24 cellular contexts compared by ENCODE assay signal in the genomic region with DNA sequence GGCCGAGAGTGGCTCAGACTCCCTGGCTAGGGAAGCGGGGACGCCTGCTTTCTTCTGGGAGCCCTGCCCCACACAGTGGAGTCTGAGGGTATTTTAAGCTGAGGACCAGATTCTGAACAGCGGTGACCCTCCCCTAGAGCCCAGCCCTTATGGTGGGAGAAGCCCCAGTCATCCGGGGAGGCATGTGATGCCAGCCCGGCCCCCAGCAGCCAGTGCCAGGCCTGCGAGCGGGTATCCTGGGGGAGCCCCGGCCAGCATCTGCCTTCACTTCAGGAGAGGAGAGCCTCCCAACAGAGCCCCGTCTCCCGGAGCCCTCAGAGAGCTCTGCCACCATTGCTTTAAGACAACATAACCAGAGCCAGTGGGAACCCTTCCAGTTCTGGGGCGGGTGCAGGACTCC.
"Had no signal": no experiment of that assay in that cellular context is flagged by ENCODE, and none has a peak within 500 bp of the region (broad histone marks: within the 10 kb centered on the region; RNA-seq: fewer than 3 reads in every experiment).

No MANE protein-coding gene starts in this region.

- H3K4me1 ChIP-seq: left ventricle myocardium inferior, parathyroid adenoma, psoas muscle, right atrium auricular region, right lobe of liver, uterus had no signal

- H3K9ac ChIP-seq: parathyroid adenoma had no signal

- H2AFZ ChIP-seq: parathyroid adenoma had no signal

- H3K27ac Mint-ChIP-seq: mesothelial cell of epicardium; naive B cell; natural killer cell; stimulated activated memory B cell treated with anti-CD40 and anti-IgM and Interleukin-4, amounts not matched to agents 10 μg/mL and 1 μg/mL and 100 μg/mL, for 72 hours; type B pancreatic cell had no signal

- H3K4me1 Mint-ChIP-seq: mesothelial cell of epicardium had no signal

- H3K4me2 ChIP-seq: smooth muscle cell had no signal

- H3K9me3 ChIP-seq: left ventricle myocardium inferior, psoas muscle, right atrium auricular region, right lobe of liver, tibial nerve, uterus had no signal

- DNase-seq: islet precursor cell; left ventricle myocardium inferior; mesendoderm; naive B cell; natural killer cell; nucleus accumbens; psoas muscle; right lobe of liver; stimulated activated CD4-positive, alpha-beta T cell treated with anti-CD3 and anti-CD28 coated beads, Interleukin-1b, Interleukin-23, amount 100 ng/mL, for 48 hours; stimulated activated CD4-positive, alpha-beta T cell treated with anti-CD3 and anti-CD28 coated beads, Interleukin-2, amount 100 ng/mL, for 48 hours; stimulated activated CD4-positive, alpha-beta T cell treated with anti-CD3 and anti-CD28 coated beads, Interleukin-4, amount 100 ng/mL, for 4 hours; stimulated activated CD8-positive, alpha-beta memory T cell treated with anti-CD3 and anti-CD28 coated beads, Interleukin-4, amount 100 ng/mL, for 48 hours; stimulated activated naive CD4-positive, alpha-beta T cell treated with Interleukin-2 at 50 U/mL for 16 hours; stimulated activated naive CD8-positive, alpha-beta T cell treated with anti-CD3 and anti-CD28 coated beads, Interleukin-15, amount 100 ng/mL, for 72 hours; substantia nigra; uterus had no signal

- ATAC-seq: natural killer cell; psoas muscle; right lobe of liver; stimulated activated memory B cell treated with anti-CD40 and anti-IgM and Interleukin-4, amounts not matched to agents 10 μg/mL and 1 μg/mL and 100 μg/mL, for 72 hours; stimulated activated naive CD8-positive, alpha-beta T cell treated with anti-CD3 and anti-CD28 coated beads, Interleukin-15, amount 100 ng/mL, for 72 hours had no signal

- H3K27ac ChIP-seq: left ventricle myocardium inferior, parathyroid adenoma, psoas muscle, right atrium auricular region, right lobe of liver, tibial nerve, uterus had no signal

- H3K4me3 Mint-ChIP-seq: mesothelial cell of epicardium; naive B cell; natural killer cell; stimulated activated memory B cell treated with anti-CD40 and anti-IgM and Interleukin-4, amounts not matched to agents 10 μg/mL and 1 μg/mL and 100 μg/mL, for 72 hours; stimulated activated naive CD8-positive, alpha-beta T cell treated with anti-CD3 and anti-CD28 coated beads, Interleukin-15, amount 100 ng/mL, for 72 hours; type B pancreatic cell had no signal

- H3K9me3 Mint-ChIP-seq: mesothelial cell of epicardium, natural killer cell, type B pancreatic cell had no signal

- H3K36me3 ChIP-seq: left ventricle myocardium inferior, right atrium auricular region, right lobe of liver, tibial nerve, uterus had no signal

- H3K79me2 ChIP-seq: parathyroid adenoma had no signal

- H3K27me3 Mint-ChIP-seq: stimulated activated naive CD8-positive, alpha-beta T cell treated with anti-CD3 and anti-CD28 coated beads, Interleukin-15, amount 100 ng/mL, for 72 hours; type B pancreatic cell had no signal

- H3K4me3 ChIP-seq: left ventricle myocardium inferior, lung, psoas muscle, right atrium auricular region, right lobe of liver, smooth muscle cell, tibial nerve, uterus had no signal

- H3K36me3 Mint-ChIP-seq: mesothelial cell of epicardium; naive B cell; natural killer cell; stimulated activated memory B cell treated with anti-CD40 and anti-IgM and Interleukin-4, amounts not matched to agents 10 μg/mL and 1 μg/mL and 100 μg/mL, for 72 hours; type B pancreatic cell had no signal

- H3K27me3 ChIP-seq: right atrium auricular region, right lobe of liver, tibial nerve, uterus had no signal
